In genomic region chr1:20323613-20323920, GRCh38 we compare ENCODE assay signal across 28 cellular contexts. TPM values are rescaled to one million over a fixed set of nuclear protein-coding genes. Genes with fewer than 3 reads are reported as not detected.
DNase-seq lines count a peak whose midpoint lies in the region; ATAC-seq and TF ChIP-seq lines count a peak whose summit lies in the region.
"Had no signal": no experiment of that assay in that cellular context is flagged by ENCODE, and none has a peak within 500 bp of the region (broad histone marks: within the 10 kb centered on the region; RNA-seq: fewer than 3 reads in every experiment).

No MANE protein-coding gene starts in this region.

- H3K9ac ChIP-seq in PC-3 (ENCODE audit: low read length): no peak overlapping the region
- H3K9ac ChIP-seq: KMS-11 had no signal

- H3K4me3 ChIP-seq in PC-3 (ENCODE audit: low read length) (no peak overlapping the region), upper lobe of right lung (no peak overlapping the region)
- H3K4me3 ChIP-seq: mucosa of descending colon had no signal

- H3K27ac ChIP-seq in PC-3 (ENCODE audit: low read length): no peak overlapping the region
- peak overlapping the region; percentile 20 for H3K27ac ChIP-seq in upper lobe of right lung
- H3K27ac ChIP-seq: HL-60, KMS-11 had no signal

- H3K27me3 ChIP-seq in PC-3 (ENCODE audit: low read length) (no peaks in the 10 kb centered on the region), upper lobe of right lung (no peaks in the 10 kb centered on the region)

- H3K36me3 ChIP-seq in PC-3 (ENCODE audit: low read depth, low read length): no peaks in the 10 kb centered on the region
- no peaks in the 10 kb centered on the region for H3K36me3 ChIP-seq in upper lobe of right lung

- BruUV-seq in PC-3 (replicated peaks; lab: Mats Ljungman, UMichigan): no TSS peak

- no peak for DNase-seq in activated T-cell treated with anti-CD3 and anti-CD28 coated beads, Interleukin-2, amount 50 U/mL, for 4 hours
- DNase-seq in activated T-cell treated with anti-CD3 and anti-CD28 coated beads for 4 hours (no peak), PC-3 (no peak), upper lobe of right lung (no peak), NCI-H748 (lab: John Stamatoyannopoulos, UW; ENCODE audit: unreplicated experiment) (no peak)
- DNase-seq in effector memory CD8-positive, alpha-beta T cell: no peak
- DNase-seq: activated naive CD8-positive, alpha-beta T cell treated with anti-CD3 and anti-CD28 coated beads for 36 hours; anterior cingulate cortex; DMS 273 treated with DMSO at 0.1 percent for 48 hours; H7; hypothalamus; mammary epithelial cell; MM.1S; mucosa of descending colon; NCI-H2029 treated with DMSO at 0.1 percent for 48 hours; NCI-H2227 treated with DMSO at 0.1 percent for 48 hours; NCI-H526 treated with DMSO at 0.1 percent for 48 hours; SHP77 treated with DMSO at 0.1 percent for 48 hours; SW 1271 had no signal

- H3K4me1 Mint-ChIP-seq in activated T-cell treated with anti-CD3 and anti-CD28 coated beads, Interleukin-2, amount 50 U/mL, for 4 hours (ENCODE audit: low read depth): peaks cover 33% of the 10 kb centered on the region
- peaks cover 23 to 29% of the 10 kb centered on the region in 2 donors for H3K4me1 Mint-ChIP-seq in effector memory CD8-positive, alpha-beta T cell (ENCODE audit: low read depth in 2 of 2)

- TF ChIP-seq CTCF in PC-3 (conservative IDR thresholded peaks at IDR 0.05; ENCODE audit: low read depth, low read length) (no peak), upper lobe of right lung (IDR thresholded peaks at IDR 0.05) (no peak)

- peak overlapping the region; percentile 54 for H3K4me3 Mint-ChIP-seq in activated T-cell treated with anti-CD3 and anti-CD28 coated beads, Interleukin-2, amount 50 U/mL, for 4 hours
- peak overlapping the region; percentile 69 to 72 for H3K4me3 Mint-ChIP-seq in effector memory CD8-positive, alpha-beta T cell
- H3K4me3 Mint-ChIP-seq: activated naive CD8-positive, alpha-beta T cell treated with anti-CD3 and anti-CD28 coated beads for 36 hours; nephron had no signal

- no peak overlapping the region for H2AFZ ChIP-seq in PC-3 (ENCODE audit: low read length)

- H3K9me3 Mint-ChIP-seq in activated T-cell treated with anti-CD3 and anti-CD28 coated beads, Interleukin-2, amount 50 U/mL, for 4 hours: no peaks in the 10 kb centered on the region
- no peaks in the 10 kb centered on the region for H3K9me3 Mint-ChIP-seq in effector memory CD8-positive, alpha-beta T cell
- H3K9me3 Mint-ChIP-seq: activated CD4-positive, alpha-beta memory T cell treated with anti-CD3 and anti-CD28 coated beads for 36 hours; activated naive CD8-positive, alpha-beta T cell treated with anti-CD3 and anti-CD28 coated beads for 36 hours; activated T-helper 2 cell treated with anti-CD3 and anti-CD28 coated beads, Interferon-gamma antibody, Interleukin-2, Interleukin-4, amounts not matched to agents 10 μg/mL and 5 μg/mL and 100 μg/mL, durations not matched to agents 14 hours and 24 hours and 36 hours; nephron had no signal

- CTCF ChIA-PET in PC-3 (lab: Charles Lee): no interaction called here

- no peak overlapping the region for H3K4me2 ChIP-seq in PC-3 (ENCODE audit: low read length)
- H3K4me2 ChIP-seq: KMS-11 had no signal

- H3K27ac Mint-ChIP-seq in effector memory CD8-positive, alpha-beta T cell: peak overlapping the region; percentile 59 to 87
- H3K27ac Mint-ChIP-seq: activated naive CD8-positive, alpha-beta T cell treated with anti-CD3 and anti-CD28 coated beads for 36 hours; nephron had no signal

- H3K36me3 Mint-ChIP-seq in activated T-cell treated with anti-CD3 and anti-CD28 coated beads, Interleukin-2, amount 50 U/mL, for 4 hours (ENCODE audit: insufficient read depth): no peaks in the 10 kb centered on the region
- H3K36me3 Mint-ChIP-seq in effector memory CD8-positive, alpha-beta T cell (ENCODE audit: insufficient read depth): peaks cover 2% of the 10 kb centered on the region
- H3K36me3 Mint-ChIP-seq: activated CD4-positive, alpha-beta memory T cell treated with anti-CD3 and anti-CD28 coated beads for 36 hours; activated naive CD8-positive, alpha-beta T cell treated with anti-CD3 and anti-CD28 coated beads for 36 hours had no signal

- peaks cover 3% of the 10 kb centered on the region for H3K27me3 Mint-ChIP-seq in activated T-cell treated with anti-CD3 and anti-CD28 coated beads, Interleukin-2, amount 50 U/mL, for 4 hours (ENCODE audit: low read depth)
- H3K27me3 Mint-ChIP-seq in effector memory CD8-positive, alpha-beta T cell: peaks cover 30 to 48% of the 10 kb centered on the region in 2 donors

- ATAC-seq in activated T-cell treated with anti-CD3 and anti-CD28 coated beads, Interleukin-2, amount 50 U/mL, for 4 hours: no peak
- peak; percentile 31; the same call in 1 of the 2 replicates for ATAC-seq in PC-3
- no peak for ATAC-seq in effector memory CD8-positive, alpha-beta T cell (replicated peaks)
- no peak for ATAC-seq in upper lobe of right lung
- ATAC-seq in HG03196 (IDR thresholded peaks at IDR 0.05; ENCODE audit: unreplicated experiment): no peak
- ATAC-seq in GM19397 (IDR thresholded peaks at IDR 0.05; ENCODE audit: unreplicated experiment): no peak
- ATAC-seq: Panc1 had no signal

- H3K9me2 ChIP-seq in PC-3 (replicated peaks; ENCODE audit: low read length): no peaks in the 10 kb centered on the region

- POLR2A ChIA-PET in PC-3 (lab: Charles Lee; ENCODE audit: unreplicated experiment): no interaction called here

- no peaks in the 10 kb centered on the region for H4K20me1 ChIP-seq in PC-3 (ENCODE audit: low read length)

- no peaks in the 10 kb centered on the region for H3K9me3 ChIP-seq in PC-3 (ENCODE audit: low read length)
- H3K9me3 ChIP-seq in upper lobe of right lung: no peaks in the 10 kb centered on the region
- H3K9me3 ChIP-seq: mucosa of descending colon had no signal

- H3K79me2 ChIP-seq in PC-3 (ENCODE audit: low read length): no peaks in the 10 kb centered on the region

- H3K4me1 ChIP-seq in PC-3 (ENCODE audit: insufficient read depth, low read length) (no peaks in the 10 kb centered on the region), upper lobe of right lung (peaks cover 11% of the 10 kb centered on the region)

- no peaks in the 10 kb centered on the region for H3F3A ChIP-seq in PC-3 (ENCODE audit: low read length, unreplicated experiment)

- intact Hi-C loops in PC-3 (cut with micrococcal nuclease) (no loop called here), upper lobe of right lung (cut with DNase I) (no loop called here)

RNA-seq across cellular contexts. Expression of gene VWA5B1, which starts 32.9 kb away (rescaled TPM):
- total RNA-seq in activated T-cell treated with anti-CD3 and anti-CD28 coated beads, Interleukin-2, amount 50 U/mL, for 4 hours: not detected
- total RNA-seq in PC-3 (2014; rRNA removed): not detected in 2 replicates
- 0.09 TPM for total RNA-seq in upper lobe of right lung
- total RNA-seq: activated CD4-positive, alpha-beta memory T cell treated with anti-CD3 and anti-CD28 coated beads for 36 hours; activated T-helper 2 cell treated with anti-CD3 and anti-CD28 coated beads, Interferon-gamma antibody, Interleukin-2, Interleukin-4, amounts not matched to agents 10 μg/mL and 5 μg/mL and 100 μg/mL, durations not matched to agents 14 hours and 24 hours and 36 hours; mammary epithelial cell; osteocyte had no signal
